9 cellular contexts compared by ENCODE assay signal in genomic region chr10:99966306-99966705, GRCh38. TPM values are rescaled to one million over a fixed set of nuclear protein-coding genes. Genes with fewer than 3 reads are reported as not detected.
A peak's percentile ranks its signal among the peaks of the same experiment; 100 is the strongest.
DNase-seq lines count a peak whose midpoint lies in the region; ATAC-seq and TF ChIP-seq lines count a peak whose summit lies in the region.
"Had no signal": no experiment of that assay in that cellular context is flagged by ENCODE, and none has a peak within 500 bp of the region (broad histone marks: within the 10 kb centered on the region; RNA-seq: fewer than 3 reads in every experiment).

No MANE protein-coding gene starts in this region.

- DNase-seq in ELF-1 (ENCODE audit: low read depth, low spot score): peak; percentile 23
- DNase-seq in PC-3: peak; percentile 95
- DNase-seq in dedifferentiated amniotic fluid mesenchymal stem cell (ENCODE audit: extremely low spot score): peak; percentile 82
- DNase-seq in omental fat pad (ENCODE audit: low spot score): no peak
- DNase-seq in NCI-H524 treated with DMSO at 0.1 percent for 48 hours (lab: John Stamatoyannopoulos, UW): no peak
- DNase-seq: NCI-H187 treated with DMSO at 0.1 percent for 48 hours had no signal

- intact Hi-C loops in PC-3 (cut with micrococcal nuclease): loop anchor here (5.0 kb wide), 1 partner anchor 41 kb away; the partner anchor contains the start of gene DNMBP

- H3K9ac ChIP-seq in PC-3 (ENCODE audit: low read length): peak overlapping the region; percentile 44; the same call in 1 of the 2 replicates

- H2AFZ ChIP-seq in PC-3 (ENCODE audit: low read length): no peak overlapping the region

- peak overlapping the region; percentile 93 for H3K27ac ChIP-seq in PC-3 (ENCODE audit: low read length)

- TF ChIP-seq CTCF in PC-3 (conservative IDR thresholded peaks at IDR 0.05; ENCODE audit: low read depth, low read length) (no peak), omental fat pad (IDR thresholded peaks at IDR 0.05) (no peak)

- H3K9me3 ChIP-seq in PC-3 (ENCODE audit: low read length): no peaks in the 10 kb centered on the region

- H3K4me2 ChIP-seq in PC-3 (ENCODE audit: low read length): peak overlapping the region; percentile 63

- peaks cover 5% of the 10 kb centered on the region for H3F3A ChIP-seq in PC-3 (ENCODE audit: low read length, unreplicated experiment)

- no peaks in the 10 kb centered on the region for H3K27me3 ChIP-seq in PC-3 (ENCODE audit: low read length)

- H3K36me3 ChIP-seq in PC-3 (ENCODE audit: low read depth, low read length): peaks cover 9% of the 10 kb centered on the region; the same call in 1 of the 2 replicates

- no peaks in the 10 kb centered on the region for H4K20me1 ChIP-seq in PC-3 (ENCODE audit: low read length)

- no TSS peak for BruUV-seq in PC-3 (replicated peaks; lab: Mats Ljungman, UMichigan)

- H3K9me2 ChIP-seq in PC-3 (replicated peaks; ENCODE audit: low read length): no peaks in the 10 kb centered on the region

- H3K79me2 ChIP-seq in PC-3 (ENCODE audit: low read length): no peaks in the 10 kb centered on the region

- H3K4me1 ChIP-seq in PC-3 (ENCODE audit: insufficient read depth, low read length): peaks cover 28% of the 10 kb centered on the region

- CTCF ChIA-PET in PC-3 (lab: Charles Lee): interaction anchor here (0.6 to 1.2 kb wide), 4 partner anchors 79 to 187 kb away, joined by 5 to 9 read pairs (median 7); no protein-coding TSS in a partner anchor

- ATAC-seq in PC-3: peak; percentile 91
- ATAC-seq in omental fat pad (ENCODE audit: low FRiP score): peak; percentile 40
- ATAC-seq in HG03571 (IDR thresholded peaks at IDR 0.05; ENCODE audit: unreplicated experiment): no peak
- no peak for ATAC-seq in HG03342 (IDR thresholded peaks at IDR 0.05; ENCODE audit: unreplicated experiment)
- ATAC-seq in GM18867 (IDR thresholded peaks at IDR 0.05; ENCODE audit: unreplicated experiment): no peak

- POLR2A ChIA-PET in PC-3 (lab: Charles Lee; ENCODE audit: unreplicated experiment): interaction anchor here (1.2 kb wide), 1 partner anchor 44 kb away, joined by 6 read pairs; no protein-coding TSS in a partner anchor

- no peak overlapping the region for H3K4me3 ChIP-seq in PC-3 (ENCODE audit: low read length)

RNA-seq across cellular contexts. Expression of gene DNMBP, which starts 43.4 kb away (rescaled TPM):
- total RNA-seq in PC-3 (2014; rRNA removed): 6.2 and 8.1 TPM in 2 replicates
- 10 to 100 TPM; 17.5 to 41.3 (median 29.6) TPM for total RNA-seq in omental fat pad

Comparison
In these comparisons a context has a peak if more than half of its experiments do, and no peak if none do; other contexts are left out.
1. DNase-seq: peak in ELF-1 (single experiment), PC-3 (single experiment) and dedifferentiated amniotic fluid mesenchymal stem cell (single experiment); none in omental fat pad (single experiment) and NCI-H524 treated with DMSO at 0.1 percent for 48 hours (single experiment).
2. ATAC-seq: peak in PC-3 (single experiment) and omental fat pad (single experiment); none in HG03571 (single experiment), HG03342 (single experiment) and GM18867 (single experiment).